In the genomic region with DNA sequence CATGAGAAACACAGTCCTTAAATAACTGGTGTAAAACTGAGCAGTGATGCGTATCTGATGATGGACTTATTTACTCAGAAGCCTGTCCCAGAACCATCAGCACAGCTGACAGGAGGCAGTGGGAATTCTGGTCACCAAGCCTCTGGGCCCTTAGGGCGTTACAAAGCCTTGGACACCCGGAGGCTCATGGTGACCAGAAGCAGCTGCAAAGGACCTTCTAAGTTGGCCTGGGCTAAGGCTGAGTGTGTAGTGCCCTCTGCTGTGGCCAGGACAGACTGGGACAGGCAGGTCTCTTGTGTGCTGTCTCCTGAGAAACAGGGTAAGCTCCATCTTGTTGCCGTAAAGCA, we compare ENCODE assay signal across 20 cellular contexts.
A peak's percentile ranks its signal among the peaks of the same experiment; 100 is the strongest.
DNase-seq lines count a peak whose midpoint lies in the region; ATAC-seq and TF ChIP-seq lines count a peak whose summit lies in the region.
"Had no signal": no experiment of that assay in that cellular context is flagged by ENCODE, and none has a peak within 500 bp of the region (broad histone marks: within the 10 kb centered on the region; RNA-seq: fewer than 3 reads in every experiment).

No MANE protein-coding gene starts in this region.

- peaks cover 0 to 4% of the 10 kb centered on the region in 2 donors for H3K4me1 Mint-ChIP-seq in natural killer cell treated with Interleukin-12 subunit alpha and Interleukin-12 subunit beta and Interleukin-15 and Interleukin-18, amount 100 ng/mL, for 72 hours (ENCODE audit: low read depth in 2 of 2)
- H3K4me1 Mint-ChIP-seq in natural killer cell = peaks cover 4 to 11% of the 10 kb centered on the region in 2 donors
- peaks cover 0 to 3% (median 0%) of the 10 kb centered on the region in 7 donors for H3K4me1 Mint-ChIP-seq in naive thymus-derived CD4-positive, alpha-beta T cell
- H3K4me1 Mint-ChIP-seq: stimulated activated effector memory CD8-positive, alpha-beta T cell treated with anti-CD3 and anti-CD28 coated beads, Interleukin-12 subunit alpha, Interleukin-12 subunit beta, amount 100 ng/mL, for 72 hours; T-cell had no signal

- TF ChIP-seq CTCF in natural killer cell (IDR thresholded peaks at IDR 0.05) (no peak), VCaP (conservative IDR thresholded peaks at IDR 0.05) (peak; percentile 58), upper lobe of right lung (IDR thresholded peaks at IDR 0.05) (no peak)

- intact Hi-C loops in natural killer cell (cut with micrococcal nuclease) (loop anchor here (1.0 kb wide), 1 partner anchor 240 kb away; no protein-coding TSS in a partner anchor), upper lobe of right lung (cut with DNase I) (no loop called here)
- intact Hi-C loops in naive thymus-derived CD4-positive, alpha-beta T cell (cut with micrococcal nuclease) = loop anchor here (1.0 kb wide), 1 partner anchor 240 kb away; no protein-coding TSS in a partner anchor

- CTCF ChIA-PET in naive thymus-derived CD4-positive, alpha-beta T cell (lab: Charles Lee) = interaction anchor here (1.1 kb wide), 1 partner anchor 240 kb away, joined by 5 read pairs; no protein-coding TSS in a partner anchor

- H3K4me3 ChIP-seq in naive thymus-derived CD4-positive, alpha-beta T cell (ENCODE audit: low read length) = no peak overlapping the region
- no peak overlapping the region for H3K4me3 ChIP-seq in upper lobe of right lung
- H3K4me3 ChIP-seq: colonic mucosa, hepatocyte, smooth muscle cell had no signal

- no peaks in the 10 kb centered on the region for H3K27me3 ChIP-seq in naive thymus-derived CD4-positive, alpha-beta T cell (ENCODE audit: control insufficient read depth in 2 of 2, insufficient read depth in 2 of 2, low read length in 2 of 2)
- no peaks in the 10 kb centered on the region for H3K27me3 ChIP-seq in upper lobe of right lung
- H3K27me3 ChIP-seq: colonic mucosa, hepatocyte had no signal

- H3K4me1 ChIP-seq in naive thymus-derived CD4-positive, alpha-beta T cell (ENCODE audit: control insufficient read depth in 2 of 2, insufficient read depth in 2 of 2, low read length in 2 of 2) = no peaks in the 10 kb centered on the region
- no peaks in the 10 kb centered on the region for H3K4me1 ChIP-seq in upper lobe of right lung
- H3K4me1 ChIP-seq: colonic mucosa had no signal

- H3K27me3 Mint-ChIP-seq in natural killer cell treated with Interleukin-12 subunit alpha and Interleukin-12 subunit beta and Interleukin-15 and Interleukin-18, amount 100 ng/mL, for 72 hours = no peaks in the 10 kb centered on the region
- H3K27me3 Mint-ChIP-seq in natural killer cell (ENCODE audit: low read depth in 2 of 2) = no peaks in the 10 kb centered on the region
- no peaks in the 10 kb centered on the region for H3K27me3 Mint-ChIP-seq in naive thymus-derived CD4-positive, alpha-beta T cell
- H3K27me3 Mint-ChIP-seq: activated T-cell treated with anti-CD3 and anti-CD28 coated beads, Interleukin-2, amount 50 U/mL, for 24 hours; effector memory CD8-positive, alpha-beta T cell; T-cell had no signal

- POLR2A ChIA-PET in naive thymus-derived CD4-positive, alpha-beta T cell (lab: Charles Lee) = no interaction called here

- no peak overlapping the region for H3K27ac ChIP-seq in VCaP
- no peak overlapping the region for H3K27ac ChIP-seq in naive thymus-derived CD4-positive, alpha-beta T cell (ENCODE audit: low read depth, low read length)
- no peak overlapping the region for H3K27ac ChIP-seq in upper lobe of right lung
- H3K27ac ChIP-seq: colonic mucosa, hepatocyte had no signal

- H3K9me3 Mint-ChIP-seq in natural killer cell treated with Interleukin-12 subunit alpha and Interleukin-12 subunit beta and Interleukin-15 and Interleukin-18, amount 100 ng/mL, for 72 hours = no peaks in the 10 kb centered on the region
- H3K9me3 Mint-ChIP-seq in natural killer cell = no peaks in the 10 kb centered on the region
- H3K9me3 Mint-ChIP-seq in naive thymus-derived CD4-positive, alpha-beta T cell = no peaks in the 10 kb centered on the region
- H3K9me3 Mint-ChIP-seq: activated T-cell treated with anti-CD3 and anti-CD28 coated beads, Interleukin-2, amount 50 U/mL, for 24 hours; effector memory CD8-positive, alpha-beta T cell; stimulated activated effector memory CD8-positive, alpha-beta T cell treated with anti-CD3 and anti-CD28 coated beads, Interleukin-12 subunit alpha, Interleukin-12 subunit beta, amount 100 ng/mL, for 72 hours; T-cell had no signal

- H3K36me3 ChIP-seq in naive thymus-derived CD4-positive, alpha-beta T cell (ENCODE audit: control insufficient read depth in 2 of 3, insufficient read depth in 3 of 3, low read length in 3 of 3) = peaks cover 0 to 72% (median 0%) of the 10 kb centered on the region in 3 experiments
- peaks cover 15% of the 10 kb centered on the region for H3K36me3 ChIP-seq in upper lobe of right lung
- H3K36me3 ChIP-seq: colonic mucosa had no signal

- ATAC-seq in natural killer cell treated with Interleukin-12 subunit alpha and Interleukin-12 subunit beta and Interleukin-15 and Interleukin-18, amount 100 ng/mL, for 72 hours = no peak
- ATAC-seq in natural killer cell (no peak), upper lobe of right lung (no peak), HG03095 (IDR thresholded peaks at IDR 0.05; ENCODE audit: unreplicated experiment) (no peak), SK-N-SH treated with all-trans-retinoic acid at 6 μM for 48 hours (no peak), HG03135 (IDR thresholded peaks at IDR 0.05; ENCODE audit: unreplicated experiment) (no peak)
- ATAC-seq in naive thymus-derived CD4-positive, alpha-beta T cell = peak; percentile 6
- ATAC-seq: effector memory CD8-positive, alpha-beta T cell; HCT116 had no signal

- H3K4me3 Mint-ChIP-seq in natural killer cell treated with Interleukin-12 subunit alpha and Interleukin-12 subunit beta and Interleukin-15 and Interleukin-18, amount 100 ng/mL, for 72 hours = no peak overlapping the region
- H3K4me3 Mint-ChIP-seq in natural killer cell = no peak overlapping the region
- no peak overlapping the region for H3K4me3 Mint-ChIP-seq in naive thymus-derived CD4-positive, alpha-beta T cell
- H3K4me3 Mint-ChIP-seq: activated T-cell treated with anti-CD3 and anti-CD28 coated beads, Interleukin-2, amount 50 U/mL, for 24 hours; effector memory CD8-positive, alpha-beta T cell; stimulated activated effector memory CD8-positive, alpha-beta T cell treated with anti-CD3 and anti-CD28 coated beads, Interleukin-12 subunit alpha, Interleukin-12 subunit beta, amount 100 ng/mL, for 72 hours; T-cell had no signal

- no peaks in the 10 kb centered on the region for H3K9me3 ChIP-seq in naive thymus-derived CD4-positive, alpha-beta T cell (ENCODE audit: control insufficient read depth in 2 of 3, low read length in 3 of 3)
- no peaks in the 10 kb centered on the region for H3K9me3 ChIP-seq in upper lobe of right lung
- H3K9me3 ChIP-seq: colonic mucosa had no signal

- peak; percentile 53 for DNase-seq in natural killer cell treated with Interleukin-12 subunit alpha and Interleukin-12 subunit beta and Interleukin-15 and Interleukin-18, amount 100 ng/mL, for 72 hours (ENCODE audit: low spot score)
- DNase-seq in natural killer cell = no peak
- DNase-seq in naive thymus-derived CD4-positive, alpha-beta T cell = no peak
- peak; percentile 45 for DNase-seq in upper lobe of right lung
- DNase-seq: activated CD4-positive, CD25-positive, alpha-beta regulatory T cell treated with anti-CD3 and anti-CD28 coated beads, Interleukin-2, amount 50 U/mL, for 72 hours; colonic mucosa; effector memory CD8-positive, alpha-beta T cell; NCI-H1105 treated with DMSO at 0.1 percent for 48 hours; NCI-H774; SHP77 treated with DMSO at 0.1 percent for 48 hours had no signal

- H3K27ac Mint-ChIP-seq in natural killer cell treated with Interleukin-12 subunit alpha and Interleukin-12 subunit beta and Interleukin-15 and Interleukin-18, amount 100 ng/mL, for 72 hours = no peak overlapping the region
- no peak overlapping the region for H3K27ac Mint-ChIP-seq in natural killer cell
- H3K27ac Mint-ChIP-seq in naive thymus-derived CD4-positive, alpha-beta T cell = no peak overlapping the region
- H3K27ac Mint-ChIP-seq: activated T-cell treated with anti-CD3 and anti-CD28 coated beads, Interleukin-2, amount 50 U/mL, for 24 hours; effector memory CD8-positive, alpha-beta T cell; stimulated activated effector memory CD8-positive, alpha-beta T cell treated with anti-CD3 and anti-CD28 coated beads, Interleukin-12 subunit alpha, Interleukin-12 subunit beta, amount 100 ng/mL, for 72 hours; T-cell had no signal

- H3K36me3 Mint-ChIP-seq in natural killer cell treated with Interleukin-12 subunit alpha and Interleukin-12 subunit beta and Interleukin-15 and Interleukin-18, amount 100 ng/mL, for 72 hours = peaks cover 3% of the 10 kb centered on the region
- H3K36me3 Mint-ChIP-seq in natural killer cell = peaks cover 8% of the 10 kb centered on the region
- H3K36me3 Mint-ChIP-seq in naive thymus-derived CD4-positive, alpha-beta T cell = peaks cover 16 to 81% (median 28%) of the 10 kb centered on the region in 5 donors

TF ChIP-seq in SK-N-SH treated with all-trans-retinoic acid at 6 μM for 48 hours, 23 proteins besides CTCF, POLR2A, EP300 and RAD21:
- TF ChIP-seq ARNTL (CRISPR knock-in tag; IDR thresholded peaks at IDR 0.05; ENCODE audit: borderline replicate concordance, low read depth) (no peak), BACH2 (CRISPR knock-in tag; IDR thresholded peaks at IDR 0.05; ENCODE audit: borderline replicate concordance) (no peak), TCF4 (CRISPR knock-in tag; IDR thresholded peaks at IDR 0.05; ENCODE audit: borderline replicate concordance) (no peak), ZFP3 (CRISPR knock-in tag; IDR thresholded peaks at IDR 0.05) (no peak), OSR1 (CRISPR knock-in tag; IDR thresholded peaks at IDR 0.05) (no peak), POU6F1 (CRISPR knock-in tag; IDR thresholded peaks at IDR 0.05; ENCODE audit: borderline replicate concordance, low read depth) (no peak), ISL1 (CRISPR knock-in tag; IDR thresholded peaks at IDR 0.05) (no peak), TOX (CRISPR knock-in tag; IDR thresholded peaks at IDR 0.05; ENCODE audit: borderline replicate concordance) (no peak), SNAI2 (CRISPR knock-in tag; IDR thresholded peaks at IDR 0.05) (no peak), CSDC2 (CRISPR knock-in tag; IDR thresholded peaks at IDR 0.05) (no peak), RARB (CRISPR knock-in tag; IDR thresholded peaks at IDR 0.05) (no peak), ZC3H10 (CRISPR knock-in tag; IDR thresholded peaks at IDR 0.05) (no peak)

Comparison
In these comparisons a context has a peak if more than half of its experiments do, and no peak if none do; other contexts are left out.
1. DNase-seq: peak in natural killer cell treated with Interleukin-12 subunit alpha and Interleukin-12 subunit beta and Interleukin-15 and Interleukin-18, amount 100 ng/mL, for 72 hours (single experiment) and upper lobe of right lung (single experiment); none in natural killer cell (single experiment) and naive thymus-derived CD4-positive, alpha-beta T cell (0 of 9).